15 cellular contexts compared by ENCODE assay signal in genomic region chr5:159582756-159583523, GRCh38.
DNase-seq lines count a peak whose midpoint lies in the region; ATAC-seq and TF ChIP-seq lines count a peak whose summit lies in the region.
"Had no signal": no experiment of that assay in that cellular context is flagged by ENCODE, and none has a peak within 500 bp of the region (broad histone marks: within the 10 kb centered on the region; RNA-seq: fewer than 3 reads in every experiment).

No MANE protein-coding gene starts in this region.

- intact Hi-C loops in aorta (cut with DNase I), result no loop called here

- H3K4me1 ChIP-seq in ACC112 (ENCODE audit: control insufficient read depth, insufficient read depth, low read length, unreplicated experiment), result peaks cover 23% of the 10 kb centered on the region
- peaks cover 0 to 13% of the 10 kb centered on the region in 2 experiments; a peak in 1 of 4 replicates for H3K4me1 ChIP-seq in SK-N-SH (ENCODE audit: control insufficient read depth in 1 of 2, insufficient read depth in 2 of 2, low read depth in 1 of 2, low read length in 1 of 2)
- peaks cover 0 to 2% of the 10 kb centered on the region in 2 donors for H3K4me1 ChIP-seq in aorta (ENCODE audit: control insufficient read depth in 1 of 2, insufficient read depth in 2 of 2, low read length in 2 of 2)

- peaks cover 18% of the 10 kb centered on the region for H3F3A ChIP-seq in SK-N-SH (replicated peaks; ENCODE audit: insufficient read depth)

- POLR2A ChIA-PET in SK-N-SH (lab: Yijun Ruan, JAX), result no interaction called here

- TF ChIP-seq EP300 in SK-N-SH (IDR thresholded peaks at IDR 0.05; ENCODE audit: borderline replicate concordance in 1 of 2, low read depth in 1 of 2, low read length in 1 of 2), result no peak

- H3K36me3 ChIP-seq in ACC112 (ENCODE audit: insufficient read depth, low read length) (0 out of 2 replicates have a peak, but pooled peaks cover 2% of the 10 kb centered on the region), SK-N-SH (replicated peaks in 1 of 2; ENCODE audit: control insufficient read depth in 1 of 2, insufficient read depth in 2 of 2, low read length in 1 of 2) (no peaks in the 10 kb centered on the region), aorta (ENCODE audit: control insufficient read depth in 1 of 2, insufficient read depth in 2 of 2, low read length in 1 of 2) (no peaks in the 10 kb centered on the region)

- no peak overlapping the region for H2AFZ ChIP-seq in ACC112 (ENCODE audit: low read length, unreplicated experiment)
- no peak overlapping the region for H2AFZ ChIP-seq in SK-N-SH (ENCODE audit: low read depth)

- DNase-seq in HS-27A (ENCODE audit: low read depth), result peak; percentile 54
- DNase-seq in SK-N-SH, result no peak
- DNase-seq in glomerular visceral epithelial cell (ENCODE audit: extremely low spot score), result peak; percentile 64
- DNase-seq in aorta, result no peak
- no peak for DNase-seq in NCI-H748 treated with DMSO at 0.1 percent for 48 hours (lab: John Stamatoyannopoulos, UW)
- no peak for DNase-seq in NCI-H1105 treated with DMSO at 0.1 percent for 48 hours (lab: John Stamatoyannopoulos, UW)
- DNase-seq: activated CD8-positive, alpha-beta T cell treated with anti-CD3 and anti-CD28 coated beads, Interleukin-2, amount 10 ng/mL, durations not matched to agents 7 days and 5 days; activated effector memory CD4-positive, alpha-beta T cell treated with Interleukin-2 at 50 U/mL for 16 hours; dorsolateral prefrontal cortex; H7; Karpas-422; midbrain; NCI-H2029 had no signal

- ATAC-seq in aorta (ENCODE audit: low FRiP score) (no peak), GM21367 (IDR thresholded peaks at IDR 0.05; ENCODE audit: unreplicated experiment) (no peak)
- ATAC-seq: activated CD8-positive, alpha-beta T cell treated with anti-CD3 and anti-CD28 coated beads, Interleukin-2, amount 10 ng/mL, durations not matched to agents 7 days and 5 days had no signal

- H3K27me3 ChIP-seq in ACC112 (ENCODE audit: insufficient read depth, low read length) (no peaks in the 10 kb centered on the region), SK-N-SH (ENCODE audit: insufficient read depth) (no peaks in the 10 kb centered on the region), aorta (ENCODE audit: control insufficient read depth in 1 of 2, insufficient read depth in 2 of 2, low read length in 1 of 2) (no peaks in the 10 kb centered on the region)

- no peaks in the 10 kb centered on the region for H3K9me2 ChIP-seq in SK-N-SH

- H4K20me1 ChIP-seq in SK-N-SH (ENCODE audit: insufficient read depth), result no peaks in the 10 kb centered on the region

- peak overlapping the region; percentile 82 for H3K27ac ChIP-seq in ACC112 (ENCODE audit: low read depth, low read length)
- peak overlapping the region in 1 of 2 experiments; percentile 54; a peak in 2 of 4 replicates for H3K27ac ChIP-seq in SK-N-SH (ENCODE audit: low read depth in 2 of 2, low read length in 1 of 2)
- no peak overlapping the region for H3K27ac ChIP-seq in aorta (ENCODE audit: low read depth in 1 of 2, low read length in 2 of 2)
- H3K27ac ChIP-seq: dorsolateral prefrontal cortex had no signal

- H3K9me3 ChIP-seq in SK-N-SH (no peaks in the 10 kb centered on the region), aorta (ENCODE audit: control insufficient read depth, low read length) (no peaks in the 10 kb centered on the region)

- H3K4me3 ChIP-seq in ACC112 (ENCODE audit: low read depth, low read length), result no peak overlapping the region
- H3K4me3 ChIP-seq in SK-N-SH (ENCODE audit: low read depth in 2 of 2, low read length in 1 of 2), result no peak overlapping the region
- no peak overlapping the region for H3K4me3 ChIP-seq in aorta (ENCODE audit: low read length in 2 of 2)
- H3K4me3 ChIP-seq: dorsolateral prefrontal cortex had no signal

- CTCF ChIA-PET in SK-N-SH (lab: Yijun Ruan, JAX), result no interaction called here

- no peak overlapping the region; the same call in 1 of the 2 replicates for H3K9ac ChIP-seq in SK-N-SH

- no peaks in the 10 kb centered on the region for H3K79me2 ChIP-seq in ACC112 (ENCODE audit: control insufficient read depth, insufficient read depth, low read length, unreplicated experiment)
- H3K79me2 ChIP-seq in SK-N-SH (ENCODE audit: insufficient read depth), result no peaks in the 10 kb centered on the region

- no peak overlapping the region for H3K4me2 ChIP-seq in SK-N-SH

- no peak for TF ChIP-seq CTCF in SK-N-SH (IDR thresholded peaks at IDR 0.05)

- WGBS in SK-N-SH (ENCODE audit: low lambda C conversion rate), result 49% methylated on average over 1 of the region's 1 CpG
- 100% methylated on average over 1 of the region's 1 CpG for WGBS in aorta, 2 donors

- no peak for TF ChIP-seq RAD21 in SK-N-SH (IDR thresholded peaks at IDR 0.05; ENCODE audit: low read length)

TF ChIP-seq in SK-N-SH, 30 proteins besides CTCF, POLR2A, EP300 and RAD21:
- no peak for TF ChIP-seq USF1 (IDR thresholded peaks at IDR 0.05; ENCODE audit: borderline replicate concordance, low read depth)
- TF ChIP-seq, protein P1, sequence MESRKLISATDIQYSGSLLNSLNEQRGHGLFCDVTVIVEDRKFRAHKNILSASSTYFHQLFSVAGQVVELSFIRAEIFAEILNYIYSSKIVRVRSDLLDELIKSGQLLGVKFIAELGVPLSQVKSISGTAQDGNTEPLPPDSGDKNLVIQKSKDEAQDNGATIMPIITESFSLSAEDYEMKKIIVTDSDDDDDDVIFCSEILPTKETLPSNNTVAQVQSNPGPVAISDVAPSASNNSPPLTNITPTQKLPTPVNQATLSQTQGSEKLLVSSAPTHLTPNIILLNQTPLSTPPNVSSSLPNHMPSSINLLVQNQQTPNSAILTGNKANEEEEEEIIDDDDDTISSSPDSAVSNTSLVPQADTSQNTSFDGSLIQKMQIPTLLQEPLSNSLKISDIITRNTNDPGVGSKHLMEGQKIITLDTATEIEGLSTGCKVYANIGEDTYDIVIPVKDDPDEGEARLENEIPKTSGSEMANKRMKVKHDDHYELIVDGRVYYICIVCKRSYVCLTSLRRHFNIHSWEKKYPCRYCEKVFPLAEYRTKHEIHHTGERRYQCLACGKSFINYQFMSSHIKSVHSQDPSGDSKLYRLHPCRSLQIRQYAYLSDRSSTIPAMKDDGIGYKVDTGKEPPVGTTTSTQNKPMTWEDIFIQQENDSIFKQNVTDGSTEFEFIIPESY (IDR thresholded peaks at IDR 0.05; ENCODE audit: borderline replicate concordance, low read depth), result no peak
- TF ChIP-seq FOSL2 (IDR thresholded peaks at IDR 0.05; ENCODE audit: borderline replicate concordance, low read depth), result peak; percentile 42; the same call in 1 of the 2 replicates
- no peak for TF ChIP-seq TAF1 (IDR thresholded peaks at IDR 0.05; ENCODE audit: borderline replicate concordance, low read depth, low read length)
- no peak for TF ChIP-seq POLR2AphosphoS5 (IDR thresholded peaks at IDR 0.05; ENCODE audit: low read depth, low read length)
- TF ChIP-seq NRF1 (IDR thresholded peaks at IDR 0.05; ENCODE audit: low read depth, low read length), result no peak
- TF ChIP-seq RXRA (IDR thresholded peaks at IDR 0.05; ENCODE audit: borderline replicate concordance, low read depth), result no peak; the same call in 1 of the 2 replicates
- TF ChIP-seq TEAD4 (IDR thresholded peaks at IDR 0.05; ENCODE audit: borderline replicate concordance, insufficient read depth), result no peak
- peak; percentile 51; the same call in 1 of the 2 replicates for TF ChIP-seq NFIC (IDR thresholded peaks at IDR 0.05; ENCODE audit: borderline replicate concordance)
- TF ChIP-seq, protein P2, sequence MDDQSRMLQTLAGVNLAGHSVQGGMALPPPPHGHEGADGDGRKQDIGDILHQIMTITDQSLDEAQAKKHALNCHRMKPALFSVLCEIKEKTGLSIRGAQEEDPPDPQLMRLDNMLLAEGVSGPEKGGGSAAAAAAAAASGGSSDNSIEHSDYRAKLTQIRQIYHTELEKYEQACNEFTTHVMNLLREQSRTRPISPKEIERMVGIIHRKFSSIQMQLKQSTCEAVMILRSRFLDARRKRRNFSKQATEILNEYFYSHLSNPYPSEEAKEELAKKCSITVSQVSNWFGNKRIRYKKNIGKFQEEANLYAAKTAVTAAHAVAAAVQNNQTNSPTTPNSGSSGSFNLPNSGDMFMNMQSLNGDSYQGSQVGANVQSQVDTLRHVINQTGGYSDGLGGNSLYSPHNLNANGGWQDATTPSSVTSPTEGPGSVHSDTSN (IDR thresholded peaks at IDR 0.05), result no peak
- TF ChIP-seq TCF12 (IDR thresholded peaks at IDR 0.05), result peak; percentile 16
- 0 out of 2 replicates have a peak, but pooled peaks have one; percentile 10 for TF ChIP-seq JUND (IDR thresholded peaks at IDR 0.05)

Comparison
In these comparisons a context has a peak if more than half of its experiments do, and no peak if none do; other contexts are left out.
1. DNase-seq: peak in HS-27A (single experiment) and glomerular visceral epithelial cell (single experiment); none in SK-N-SH (single experiment), aorta (0 of 2), NCI-H748 treated with DMSO at 0.1 percent for 48 hours (single experiment) and NCI-H1105 treated with DMSO at 0.1 percent for 48 hours (single experiment).